ENCODE assay signal across 26 cellular contexts in genomic region chr12:93019911-93020224, GRCh38.
DNase-seq lines count a peak whose midpoint lies in the region; ATAC-seq and TF ChIP-seq lines count a peak whose summit lies in the region.
"Had no signal": no experiment of that assay in that cellular context is flagged by ENCODE, and none has a peak within 500 bp of the region (broad histone marks: within the 10 kb centered on the region; RNA-seq: fewer than 3 reads in every experiment).

No MANE protein-coding gene starts in this region.

- peaks cover 48% of the 10 kb centered on the region for H3K4me1 Mint-ChIP-seq in progenitor cell of endocrine pancreas (ENCODE audit: low read depth)

- no peak overlapping the region for H3K4me3 Mint-ChIP-seq in progenitor cell of endocrine pancreas (ENCODE audit: low read depth)
- H3K4me3 Mint-ChIP-seq: activated naive CD8-positive, alpha-beta T cell; activated T-helper 1 cell treated with anti-CD3 and anti-CD28 coated beads, Interleukin-12 subunit alpha, Interleukin-12 subunit beta, Interleukin-2, Interleukin-4 antibody, amounts not matched to agents 30 ng/mL and 10 ng/mL and 1 ng/mL, durations not matched to agents 14 hours and 24 hours and 36 hours; dendritic cell treated with granulocyte-macrophage colony-stimulating factor and Interleukin-4, amounts not matched to agents 40 ng/mL and 50 ng/mL, for 4 days had no signal

- no peak for ATAC-seq in GM18873 (IDR thresholded peaks at IDR 0.05; ENCODE audit: low FRiP score, unreplicated experiment)
- no peak for ATAC-seq in HG03159 (IDR thresholded peaks at IDR 0.05; ENCODE audit: unreplicated experiment)
- ATAC-seq: activated CD4-positive, CD25-positive, alpha-beta regulatory T cell treated with anti-CD3 and anti-CD28 coated beads, Interleukin-2, amount 50 U/mL, for 24 hours; gastroesophageal sphincter; Panc1; stimulated activated naive CD8-positive, alpha-beta T cell treated with anti-CD3 and anti-CD28 coated beads, Interleukin-15, Interleukin-2, amounts not matched to agents 100 U/mL and 50 U/mL, for 24 hours had no signal

- DNase-seq in astrocyte of the hippocampus (ENCODE audit: low read depth, low spot score) (peak; percentile 25), islet precursor cell (peak; percentile 31), progenitor cell of endocrine pancreas (ENCODE audit: low spot score, unreplicated experiment) (no peak), Kasumi-1 (lab: John Stamatoyannopoulos, UW) (no peak)
- no peak for DNase-seq in stimulated activated CD4-positive, alpha-beta T cell treated with anti-CD3 and anti-CD28 coated beads, Interleukin-2, amount 100 ng/mL, for 24 hours
- DNase-seq: activated CD8-positive, alpha-beta memory T cell treated with anti-CD3 and anti-CD28 coated beads for 24 hours; DMS 273 treated with DMSO at 0.1 percent for 48 hours; erythroblast; GM23248; left cardiac atrium; NCI-H1417 treated with DMSO at 0.1 percent for 48 hours; sigmoid colon; stimulated activated naive CD8-positive, alpha-beta T cell treated with anti-CD3 and anti-CD28 coated beads, Interleukin-15, Interleukin-2, amounts not matched to agents 100 U/mL and 50 U/mL, for 24 hours; T-helper 9 cell had no signal

- no peaks in the 10 kb centered on the region for H3K9me3 Mint-ChIP-seq in progenitor cell of endocrine pancreas (ENCODE audit: low read depth)
- H3K9me3 Mint-ChIP-seq: activated T-helper 1 cell treated with anti-CD3 and anti-CD28 coated beads, Interleukin-12 subunit alpha, Interleukin-12 subunit beta, Interleukin-2, Interleukin-4 antibody, amounts not matched to agents 30 ng/mL and 10 ng/mL and 1 ng/mL, durations not matched to agents 14 hours and 24 hours and 36 hours; dendritic cell treated with granulocyte-macrophage colony-stimulating factor and Interleukin-4, amounts not matched to agents 40 ng/mL and 50 ng/mL, for 4 days had no signal

- no peaks in the 10 kb centered on the region for H3K36me3 Mint-ChIP-seq in progenitor cell of endocrine pancreas (ENCODE audit: insufficient read depth)
- H3K36me3 Mint-ChIP-seq: activated naive CD8-positive, alpha-beta T cell had no signal

- peak overlapping the region; percentile 75 for H3K27ac ChIP-seq in C4-2B
- H3K27ac ChIP-seq: BLaER1, gastroesophageal sphincter, GM23248, sigmoid colon, SK-N-MC, upper lobe of left lung had no signal

- H3K27me3 Mint-ChIP-seq in progenitor cell of endocrine pancreas: no peaks in the 10 kb centered on the region
- H3K27me3 Mint-ChIP-seq: activated naive CD8-positive, alpha-beta T cell; dendritic cell treated with granulocyte-macrophage colony-stimulating factor and Interleukin-4, amounts not matched to agents 40 ng/mL and 50 ng/mL, for 4 days had no signal

- no peak for TF ChIP-seq CTCF in C4-2B (conservative IDR thresholded peaks at IDR 0.05)
- no peak for TF ChIP-seq CTCF in progenitor cell of endocrine pancreas (IDR thresholded peaks at IDR 0.05; ENCODE audit: unreplicated experiment)

- peak overlapping the region; percentile 93 for H3K27ac Mint-ChIP-seq in progenitor cell of endocrine pancreas
- H3K27ac Mint-ChIP-seq: activated naive CD8-positive, alpha-beta T cell; activated T-helper 1 cell treated with anti-CD3 and anti-CD28 coated beads, Interleukin-12 subunit alpha, Interleukin-12 subunit beta, Interleukin-2, Interleukin-4 antibody, amounts not matched to agents 30 ng/mL and 10 ng/mL and 1 ng/mL, durations not matched to agents 14 hours and 24 hours and 36 hours; dendritic cell treated with granulocyte-macrophage colony-stimulating factor and Interleukin-4, amounts not matched to agents 40 ng/mL and 50 ng/mL, for 4 days had no signal

Comparison
In these comparisons a context has a peak if more than half of its experiments do, and no peak if none do; other contexts are left out.
1. DNase-seq: peak in astrocyte of the hippocampus (single experiment) and islet precursor cell (single experiment); none in progenitor cell of endocrine pancreas (single experiment), stimulated activated CD4-positive, alpha-beta T cell treated with anti-CD3 and anti-CD28 coated beads, Interleukin-2, amount 100 ng/mL, for 24 hours (0 of 2) and Kasumi-1 (0 of 2).